Comparison of ENCODE assay signal across 16 cellular contexts in the genomic region with DNA sequence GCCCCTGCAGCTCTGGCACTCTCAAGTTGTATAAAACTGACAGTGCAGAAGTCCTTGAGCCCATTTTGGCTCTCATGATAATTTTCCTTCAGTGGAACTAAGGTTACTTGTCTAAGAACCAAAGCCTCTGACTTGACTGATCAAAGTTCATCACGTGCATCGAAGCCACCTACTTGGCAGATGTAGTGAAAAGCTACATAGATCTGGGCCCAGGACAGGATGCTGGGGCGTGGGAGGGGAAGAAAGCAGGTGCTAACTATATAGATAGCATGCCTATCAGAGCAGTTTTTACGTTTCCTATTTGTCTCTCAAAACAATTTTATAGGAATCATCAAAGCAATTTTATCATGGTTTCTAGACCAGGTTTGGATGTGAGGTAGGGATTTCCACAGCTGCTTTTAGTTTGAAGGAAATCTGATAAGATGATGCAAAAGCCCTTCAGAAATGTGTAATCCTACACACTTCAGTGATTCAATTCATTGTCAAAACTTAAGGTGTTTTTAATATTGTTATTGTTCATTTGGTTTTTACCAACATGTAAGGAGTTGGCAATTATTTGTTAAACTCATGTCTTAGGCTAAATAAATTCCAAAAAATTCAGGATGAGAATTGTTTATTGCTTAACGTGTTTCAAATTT. TPM values are rescaled to one million over a fixed set of nuclear protein-coding genes. Genes with fewer than 3 reads are reported as not detected.
DNase-seq lines count a peak whose midpoint lies in the region; ATAC-seq, FAIRE-seq and TF ChIP-seq lines count a peak whose summit lies in the region.
"Had no signal": no experiment of that assay in that cellular context is flagged by ENCODE, and none has a peak within 500 bp of the region (broad histone marks: within the 10 kb centered on the region; RNA-seq: fewer than 3 reads in every experiment).

No MANE protein-coding gene starts in this region.

- H3K36me3 Mint-ChIP-seq in T-helper 2 cell treated with Interferon-gamma antibody and Interleukin-4, amounts not matched to agents 5 μg/mL and 100 μg/mL, for 36 hours (ENCODE audit: low read depth), result peaks cover 44% of the 10 kb centered on the region
- H3K36me3 Mint-ChIP-seq in activated naive CD4-positive, alpha-beta T cell treated with anti-CD3 and anti-CD28 coated beads, Interleukin-2, amount 50 U/mL, for 72 hours, result peaks cover 36 to 37% of the 10 kb centered on the region in 2 donors

- peak; percentile 57 for DNase-seq in T-helper 2 cell treated with Interferon-gamma antibody and Interleukin-4, amounts not matched to agents 5 μg/mL and 100 μg/mL, for 36 hours (ENCODE audit: low spot score)
- DNase-seq in activated naive CD4-positive, alpha-beta T cell treated with anti-CD3 and anti-CD28 coated beads, Interleukin-2, amount 50 U/mL, for 72 hours (ENCODE audit: low spot score in 2 of 2), result peak in 1 of 2 donors; percentile 45
- peak; percentile 24 for DNase-seq in stimulated activated CD8-positive, alpha-beta memory T cell treated with anti-CD3 and anti-CD28 coated beads, Interleukin-4, amount 100 ng/mL, for 24 hours (ENCODE audit: low read depth)
- no peak for DNase-seq in GM10266 (ENCODE audit: extremely low spot score)
- no peak for DNase-seq in HTR-8/SVneo (ENCODE audit: insufficient read length, low spot score)
- no peak for DNase-seq in D721Med (ENCODE audit: insufficient read length, low spot score)
- DNase-seq: amniotic stem cell, cortex of kidney, MG63, NCI-H2171 treated with DMSO at 0.1 percent for 48 hours, WERI-Rb-1 had no signal

- TF ChIP-seq CTCF in GM10266 (IDR thresholded peaks at IDR 0.05; ENCODE audit: control insufficient read depth, insufficient read depth, low read depth, missing control alignments), result no peak
- TF ChIP-seq CTCF in D721Med (IDR thresholded peaks at IDR 0.05; ENCODE audit: insufficient read depth, missing control alignments), result no peak

- H3K4me1 Mint-ChIP-seq in T-helper 2 cell treated with Interferon-gamma antibody and Interleukin-4, amounts not matched to agents 5 μg/mL and 100 μg/mL, for 36 hours (ENCODE audit: low read depth), result peaks cover 48% of the 10 kb centered on the region

- H3K9me3 Mint-ChIP-seq in T-helper 2 cell treated with Interferon-gamma antibody and Interleukin-4, amounts not matched to agents 5 μg/mL and 100 μg/mL, for 36 hours, result no peaks in the 10 kb centered on the region
- no peaks in the 10 kb centered on the region for H3K9me3 Mint-ChIP-seq in activated naive CD4-positive, alpha-beta T cell treated with anti-CD3 and anti-CD28 coated beads, Interleukin-2, amount 50 U/mL, for 72 hours

- ATAC-seq in GM21526 (IDR thresholded peaks at IDR 0.05; ENCODE audit: low FRiP score, unreplicated experiment), result peak; percentile 53
- ATAC-seq in activated naive CD4-positive, alpha-beta T cell treated with anti-CD3 and anti-CD28 coated beads, Interleukin-2, amount 50 U/mL, for 72 hours, result peak; percentile 64 to 74

- FAIRE-seq in HTR-8/SVneo (lab: Jason Lieb, UNC), result no peak
- no peak for FAIRE-seq in D721Med (lab: Jason Lieb, UNC)

- peak overlapping the region; percentile 100 for H3K4me3 Mint-ChIP-seq in T-helper 2 cell treated with Interferon-gamma antibody and Interleukin-4, amounts not matched to agents 5 μg/mL and 100 μg/mL, for 36 hours

- H3K27ac Mint-ChIP-seq in T-helper 2 cell treated with Interferon-gamma antibody and Interleukin-4, amounts not matched to agents 5 μg/mL and 100 μg/mL, for 36 hours, result peak overlapping the region; percentile 96
- H3K27ac Mint-ChIP-seq in activated naive CD4-positive, alpha-beta T cell treated with anti-CD3 and anti-CD28 coated beads, Interleukin-2, amount 50 U/mL, for 72 hours, result peak overlapping the region; percentile 96

- H3K27me3 Mint-ChIP-seq in T-helper 2 cell treated with Interferon-gamma antibody and Interleukin-4, amounts not matched to agents 5 μg/mL and 100 μg/mL, for 36 hours (ENCODE audit: low read depth), result no peaks in the 10 kb centered on the region

RNA-seq across cellular contexts. Expression of gene CD40LG, which starts 1.2 kb away (rescaled TPM):
- 100 to 1,000 TPM in 1 of 2 donors, 10 to 100 TPM in 1; 80.0 to 134 TPM for total RNA-seq in activated naive CD4-positive, alpha-beta T cell treated with anti-CD3 and anti-CD28 coated beads, Interleukin-2, amount 50 U/mL, for 72 hours
- total RNA-seq: G401, HT-29, prostate gland, SJSA1 had no signal

Comparison
In these comparisons a context has a peak if more than half of its experiments do, and no peak if none do; other contexts are left out.
1. DNase-seq: peak in T-helper 2 cell treated with Interferon-gamma antibody and Interleukin-4, amounts not matched to agents 5 μg/mL and 100 μg/mL, for 36 hours (single experiment) and stimulated activated CD8-positive, alpha-beta memory T cell treated with anti-CD3 and anti-CD28 coated beads, Interleukin-4, amount 100 ng/mL, for 24 hours (single experiment); none in GM10266 (single experiment), HTR-8/SVneo (single experiment) and D721Med (single experiment).